Comparison of ENCODE assay signal across 29 cellular contexts in the genomic region with DNA sequence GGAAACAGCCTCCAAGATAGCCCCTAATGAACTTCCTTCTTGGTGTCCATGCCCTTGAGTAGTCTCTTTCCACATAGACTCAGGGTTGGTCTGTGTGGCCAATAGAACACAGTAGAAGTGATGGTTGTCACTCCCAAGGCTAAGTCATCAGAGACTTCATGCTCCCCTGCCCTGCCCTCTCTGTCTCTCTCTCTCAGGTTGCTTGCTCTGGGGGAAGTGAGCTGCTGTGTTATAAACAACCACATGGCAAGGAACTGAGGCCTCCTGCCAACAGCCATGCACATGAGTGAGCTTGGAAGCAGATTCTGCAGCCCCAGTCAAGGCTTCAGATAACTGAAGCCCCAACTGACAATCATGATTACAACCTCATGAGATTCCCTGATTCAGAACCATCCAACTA.
DNase-seq lines count a peak whose midpoint lies in the region; ATAC-seq and TF ChIP-seq lines count a peak whose summit lies in the region.
"Had no signal": no experiment of that assay in that cellular context is flagged by ENCODE, and none has a peak within 500 bp of the region (broad histone marks: within the 10 kb centered on the region; RNA-seq: fewer than 3 reads in every experiment).

No MANE protein-coding gene starts in this region.

- no peaks in the 10 kb centered on the region for H3K79me2 ChIP-seq in osteoblast (ENCODE audit: insufficient read depth, low read length)

- H3K4me3 ChIP-seq in CD4-positive, CD25-positive, alpha-beta regulatory T cell (ENCODE audit: low read depth, low read length), result no peak overlapping the region
- H3K4me3 ChIP-seq in CD8-positive, alpha-beta memory T cell (ENCODE audit: low read length), result no peak overlapping the region
- no peak overlapping the region for H3K4me3 ChIP-seq in osteoblast (ENCODE audit: insufficient read depth, low read length)
- H3K4me3 ChIP-seq: GM12878, heart right ventricle, Peyer's patch, transverse colon had no signal

- no peaks in the 10 kb centered on the region for H3K36me3 ChIP-seq in CD4-positive, CD25-positive, alpha-beta regulatory T cell (ENCODE audit: control insufficient read depth, insufficient read depth, low read length)
- no peaks in the 10 kb centered on the region for H3K36me3 ChIP-seq in CD8-positive, alpha-beta memory T cell (ENCODE audit: insufficient read depth, low read length)
- H3K36me3 ChIP-seq in osteoblast (ENCODE audit: insufficient read depth, low read length), result no peaks in the 10 kb centered on the region
- H3K36me3 ChIP-seq: brain microvascular endothelial cell, heart right ventricle, Peyer's patch, transverse colon, WERI-Rb-1 had no signal

- no peak for TF ChIP-seq CTCF in nephron progenitor cell (IDR thresholded peaks at IDR 0.05)
- no peak for TF ChIP-seq CTCF in osteoblast (IDR thresholded peaks at IDR 0.05; ENCODE audit: extremely low read depth, low read depth, low read length)

- peaks cover 0 to 3% (median 0%) of the 10 kb centered on the region in 7 donors for H3K9me3 Mint-ChIP-seq in CD4-positive, CD25-positive, alpha-beta regulatory T cell
- peaks cover 0 to 3% (median 0%) of the 10 kb centered on the region in 5 donors for H3K9me3 Mint-ChIP-seq in CD8-positive, alpha-beta memory T cell
- H3K9me3 Mint-ChIP-seq in T-cell (peaks cover 0 to 6% (median 2%) of the 10 kb centered on the region in 3 donors), nephron progenitor cell (peaks cover 10% of the 10 kb centered on the region)

- CTCF ChIA-PET in CD8-positive, alpha-beta memory T cell (lab: Charles Lee), result interaction anchor here (1.4 kb wide), 1 partner anchor 321 kb away, joined by 3 read pairs; no protein-coding TSS in a partner anchor
- CTCF ChIA-PET in T-cell (lab: Charles Lee), result no interaction called here

- peaks cover 3% of the 10 kb centered on the region for H3K27me3 Mint-ChIP-seq in CD4-positive, CD25-positive, alpha-beta regulatory T cell
- no peaks in the 10 kb centered on the region for H3K27me3 Mint-ChIP-seq in CD8-positive, alpha-beta memory T cell
- H3K27me3 Mint-ChIP-seq in T-cell, result no peaks in the 10 kb centered on the region
- peaks cover 5% of the 10 kb centered on the region for H3K27me3 Mint-ChIP-seq in nephron progenitor cell (ENCODE audit: low read depth, poor library complexity)
- H3K27me3 Mint-ChIP-seq: naive thymus-derived CD8-positive, alpha-beta T cell had no signal

- H3K4me1 Mint-ChIP-seq in CD4-positive, CD25-positive, alpha-beta regulatory T cell, result peaks cover 8 to 39% (median 28%) of the 10 kb centered on the region in 4 donors
- peaks cover 38 to 50% (median 48%) of the 10 kb centered on the region in 3 donors for H3K4me1 Mint-ChIP-seq in CD8-positive, alpha-beta memory T cell
- H3K4me1 Mint-ChIP-seq in T-cell (peaks cover 34 to 45% (median 39%) of the 10 kb centered on the region in 3 donors), nephron progenitor cell (peaks cover 33% of the 10 kb centered on the region)

- no peaks in the 10 kb centered on the region for H3K9me3 ChIP-seq in CD4-positive, CD25-positive, alpha-beta regulatory T cell (ENCODE audit: control insufficient read depth in 2 of 2, low read length in 2 of 2)
- H3K9me3 ChIP-seq in CD8-positive, alpha-beta memory T cell (ENCODE audit: low read length), result no peaks in the 10 kb centered on the region
- H3K9me3 ChIP-seq in osteoblast (ENCODE audit: low read depth, low read length), result no peaks in the 10 kb centered on the region
- H3K9me3 ChIP-seq: Peyer's patch, transverse colon had no signal

- no peaks in the 10 kb centered on the region for H4K20me1 ChIP-seq in osteoblast (ENCODE audit: insufficient read depth, low read length)

- H3K27ac ChIP-seq in CD4-positive, CD25-positive, alpha-beta regulatory T cell (ENCODE audit: insufficient read depth, low read length, poor library complexity, severe bottlenecking), result no peak overlapping the region
- H3K27ac ChIP-seq in CD8-positive, alpha-beta memory T cell (ENCODE audit: low read depth, low read length), result no peak overlapping the region
- no peak overlapping the region for H3K27ac ChIP-seq in osteoblast (ENCODE audit: low read depth, low read length)
- H3K27ac ChIP-seq: brain microvascular endothelial cell, heart right ventricle, Peyer's patch, transverse colon, WERI-Rb-1 had no signal

- peaks cover 25% of the 10 kb centered on the region for H3K4me1 ChIP-seq in CD4-positive, CD25-positive, alpha-beta regulatory T cell (ENCODE audit: control insufficient read depth, insufficient read depth, low read length, poor library complexity, severe bottlenecking)
- H3K4me1 ChIP-seq in CD8-positive, alpha-beta memory T cell (ENCODE audit: insufficient read depth, low read length), result peaks cover 28% of the 10 kb centered on the region
- no peaks in the 10 kb centered on the region for H3K4me1 ChIP-seq in osteoblast (ENCODE audit: insufficient read depth, low read length)

- H3K4me3 Mint-ChIP-seq in CD4-positive, CD25-positive, alpha-beta regulatory T cell, result no peak overlapping the region
- peak overlapping the region in 3 of 7 donors; percentile 26 to 46 (median 39) for H3K4me3 Mint-ChIP-seq in CD8-positive, alpha-beta memory T cell
- H3K4me3 Mint-ChIP-seq in T-cell, result peak overlapping the region in 1 of 3 donors; percentile 19
- no peak overlapping the region for H3K4me3 Mint-ChIP-seq in nephron progenitor cell
- H3K4me3 Mint-ChIP-seq: activated naive CD4-positive, alpha-beta T cell treated with anti-CD3 and anti-CD28 coated beads for 36 hours; CD14-positive monocyte; T-helper 2 cell treated with Interferon-gamma antibody and Interleukin-4, amounts not matched to agents 5 μg/mL and 100 μg/mL, for 36 hours had no signal

- ATAC-seq in CD4-positive, CD25-positive, alpha-beta regulatory T cell (ENCODE audit: low read depth in 2 of 2), result no peak
- ATAC-seq in T-cell (replicated peaks in 1 of 4), result no peak
- no peak for ATAC-seq in GM18861 (IDR thresholded peaks at IDR 0.05; ENCODE audit: unreplicated experiment)
- ATAC-seq: GM12878; heart right ventricle; naive thymus-derived CD8-positive, alpha-beta T cell had no signal

- no peak overlapping the region for H2AFZ ChIP-seq in osteoblast (ENCODE audit: low read length)

- peak in 1 of 3 donors; percentile 30 for DNase-seq in CD4-positive, CD25-positive, alpha-beta regulatory T cell
- no peak for DNase-seq in CD8-positive, alpha-beta memory T cell
- DNase-seq in T-cell (no peak), nephron progenitor cell (no peak), NCI-H2081 treated with DMSO at 0.1 percent for 48 hours (lab: John Stamatoyannopoulos, UW) (no peak), osteoblast (ENCODE audit: insufficient read length, low spot score, missing footprints) (no peak)
- DNase-seq: activated CD8-positive, alpha-beta memory T cell treated with anti-CD3 and anti-CD28 coated beads, Interleukin-2, amount 50 U/mL, for 4 hours; activated naive CD4-positive, alpha-beta T cell treated with anti-CD3 and anti-CD28 coated beads for 36 hours; brain microvascular endothelial cell; DMS 273 treated with DMSO at 0.1 percent for 48 hours; EL; foreskin melanocyte; heart right ventricle; KBM-7; kidney; MM.1S; naive thymus-derived CD8-positive, alpha-beta T cell; NCI-H2029; NCI-H345; nucleus accumbens; Peyer's patch; SHP77 treated with DMSO at 0.1 percent for 48 hours; stimulated activated CD4-positive, alpha-beta T cell treated with anti-CD3 and anti-CD28 coated beads, Interleukin-4, amount 100 ng/mL, for 24 hours; transverse colon; WERI-Rb-1 had no signal

- no peaks in the 10 kb centered on the region for H3K27me3 ChIP-seq in CD4-positive, CD25-positive, alpha-beta regulatory T cell (ENCODE audit: control insufficient read depth, insufficient read depth, low read length)
- H3K27me3 ChIP-seq in CD8-positive, alpha-beta memory T cell (ENCODE audit: insufficient read depth, low read length, poor library complexity, severe bottlenecking), result no peaks in the 10 kb centered on the region
- H3K27me3 ChIP-seq in osteoblast (ENCODE audit: insufficient read depth, low read length), result no peaks in the 10 kb centered on the region
- H3K27me3 ChIP-seq: brain microvascular endothelial cell, heart right ventricle, Peyer's patch, transverse colon had no signal

- peak overlapping the region in 2 of 3 donors; percentile 83 to 85 for H3K27ac Mint-ChIP-seq in CD4-positive, CD25-positive, alpha-beta regulatory T cell
- peak overlapping the region; percentile 13 to 94 (median 80) for H3K27ac Mint-ChIP-seq in CD8-positive, alpha-beta memory T cell
- H3K27ac Mint-ChIP-seq in T-cell, result peak overlapping the region; percentile 79 to 90
- H3K27ac Mint-ChIP-seq in nephron progenitor cell, result peak overlapping the region; percentile 94
- H3K27ac Mint-ChIP-seq: activated naive CD4-positive, alpha-beta T cell treated with anti-CD3 and anti-CD28 coated beads for 36 hours; CD14-positive monocyte; T-helper 2 cell treated with Interferon-gamma antibody and Interleukin-4, amounts not matched to agents 5 μg/mL and 100 μg/mL, for 36 hours had no signal

- POLR2A ChIA-PET in CD8-positive, alpha-beta memory T cell (lab: Charles Lee), result no interaction called here
- POLR2A ChIA-PET in T-cell (lab: Charles Lee), result interaction anchor here in 1 of 2 donors (1.2 kb wide), 1 partner anchor 313 kb away, joined by 4 read pairs; a partner anchor contains a TSS

- no peaks in the 10 kb centered on the region for H3K36me3 Mint-ChIP-seq in CD4-positive, CD25-positive, alpha-beta regulatory T cell
- H3K36me3 Mint-ChIP-seq in CD8-positive, alpha-beta memory T cell, result no peaks in the 10 kb centered on the region
- H3K36me3 Mint-ChIP-seq in T-cell, result no peaks in the 10 kb centered on the region
- no peaks in the 10 kb centered on the region for H3K36me3 Mint-ChIP-seq in nephron progenitor cell (ENCODE audit: low read depth)
- H3K36me3 Mint-ChIP-seq: CD14-positive monocyte; naive thymus-derived CD8-positive, alpha-beta T cell had no signal

- H3K4me2 ChIP-seq in osteoblast (ENCODE audit: insufficient read depth, low read length), result no peak overlapping the region
